In genomic region chr12:2034633-2035420, GRCh38 we compare ENCODE assay signal across 8 cellular contexts. TPM values are rescaled to one million over a fixed set of nuclear protein-coding genes. Genes with fewer than 3 reads are reported as not detected.
DNase-seq lines count a peak whose midpoint lies in the region; ATAC-seq, FAIRE-seq and TF ChIP-seq lines count a peak whose summit lies in the region.

No MANE protein-coding gene starts in this region.

- no peak overlapping the region for H3K4ac ChIP-seq in neuronal stem cell (ENCODE audit: low read length)

- H2AFZ ChIP-seq in KMS-11 (ENCODE audit: low read depth) (peak overlapping the region; percentile 89), neuronal stem cell (ENCODE audit: low read length) (peak overlapping the region; percentile 95)

- peaks cover 5 to 19% (median 14%) of the 10 kb centered on the region in 10 experiments; a peak in 18 of 20 replicates for H3K4me1 ChIP-seq in BLaER1 treated with 17β-estradiol and CSF1 and Interleukin-3, amounts not matched to agents 10 nM and 100 nM
- H3K4me1 ChIP-seq in KMS-11 (ENCODE audit: low read depth, poor library complexity, severe bottlenecking) (peaks cover 9% of the 10 kb centered on the region), RWPE2 (ENCODE audit: insufficient read depth, poor library complexity, severe bottlenecking) (no peaks in the 10 kb centered on the region), neuronal stem cell (ENCODE audit: control insufficient read depth in 2 of 2, insufficient read depth in 1 of 2, low read depth in 1 of 2, low read length in 2 of 2) (peaks cover 0 to 8% of the 10 kb centered on the region in 2 donors), stomach smooth muscle (ENCODE audit: control insufficient read depth, insufficient read depth, low read length) (peaks cover 41% of the 10 kb centered on the region)

- no peak overlapping the region for H3K27ac ChIP-seq in BLaER1 treated with 17β-estradiol and CSF1 and Interleukin-3, amounts not matched to agents 10 nM and 100 nM
- H3K27ac ChIP-seq in KMS-11 (no peak overlapping the region), RWPE2 (ENCODE audit: poor library complexity, severe bottlenecking) (no peak overlapping the region), neuronal stem cell (replicated peaks; ENCODE audit: low read length) (no peak overlapping the region), stomach smooth muscle (ENCODE audit: low read length) (no peak overlapping the region)

- no peak overlapping the region for H3K23ac ChIP-seq in neuronal stem cell (ENCODE audit: low read depth, low read length, poor library complexity)

- ATAC-seq in GM19468 (IDR thresholded peaks at IDR 0.05; ENCODE audit: extremely low read depth, unreplicated experiment) (peak; percentile 39), RWPE2 (ENCODE audit: low read depth) (peak; percentile 93)

- H4K8ac ChIP-seq in neuronal stem cell (ENCODE audit: low read depth, low read length) = no peak overlapping the region

- WGBS in neuronal stem cell (ENCODE audit: extremely low coverage in 2 of 2, insufficient read length in 2 of 2, insufficient replicate concordance in 1 of 2), 2 donors = no CpG with 5 or more reads among the region's 47 CpGs

- TF ChIP-seq CTCF in KMS-11 (conservative IDR thresholded peaks at IDR 0.05; ENCODE audit: low read depth, low read length) (peak; percentile 74), RWPE2 (IDR thresholded peaks at IDR 0.05; ENCODE audit: poor library complexity, severe bottlenecking) (peak; percentile 96)

- no peak overlapping the region for H2BK15ac ChIP-seq in neuronal stem cell (ENCODE audit: low read length)

- H2BK120ac ChIP-seq in neuronal stem cell (ENCODE audit: low read depth, low read length) = no peak overlapping the region

- no peak overlapping the region for H3K18ac ChIP-seq in neuronal stem cell (ENCODE audit: low read length)

- no peak overlapping the region for H4K91ac ChIP-seq in neuronal stem cell (ENCODE audit: low read depth, low read length, poor library complexity)

- H3K79me1 ChIP-seq in neuronal stem cell (ENCODE audit: low read depth, low read length) = no peaks in the 10 kb centered on the region

- H3K36me3 ChIP-seq in BLaER1 treated with 17β-estradiol and CSF1 and Interleukin-3, amounts not matched to agents 10 nM and 100 nM = no peaks in the 10 kb centered on the region
- H3K36me3 ChIP-seq in KMS-11 (ENCODE audit: insufficient read depth) = no peaks in the 10 kb centered on the region
- H3K36me3 ChIP-seq in RWPE2 (ENCODE audit: low read depth) = no peaks in the 10 kb centered on the region
- no peaks in the 10 kb centered on the region for H3K36me3 ChIP-seq in neuronal stem cell (replicated peaks in 1 of 2; ENCODE audit: control insufficient read depth in 2 of 2, insufficient read depth in 2 of 2, low read length in 2 of 2)
- no peaks in the 10 kb centered on the region for H3K36me3 ChIP-seq in stomach smooth muscle (ENCODE audit: control insufficient read depth in 2 of 2, insufficient read depth in 2 of 2, low read length in 2 of 2)

- H2BK12ac ChIP-seq in neuronal stem cell (ENCODE audit: low read length) = no peak overlapping the region

- peak overlapping the region; percentile 22 to 57 (median 42); a peak in 16 of 20 replicates for H3K4me3 ChIP-seq in BLaER1 treated with 17β-estradiol and CSF1 and Interleukin-3, amounts not matched to agents 10 nM and 100 nM
- H3K4me3 ChIP-seq in KMS-11 (IDR thresholded peaks at IDR 0.05; ENCODE audit: insufficient read depth, low read depth, low read length) (no peak overlapping the region), RWPE2 (ENCODE audit: severe bottlenecking) (no peak overlapping the region), neuronal stem cell (ENCODE audit: low read length in 2 of 2) (peak overlapping the region; percentile 31 to 42), stomach smooth muscle (ENCODE audit: low read length in 2 of 2) (peak overlapping the region; percentile 64 to 74)

- H3K9ac ChIP-seq in BLaER1 treated with 17β-estradiol and CSF1 and Interleukin-3, amounts not matched to agents 10 nM and 100 nM = peak overlapping the region in 4 of 11 experiments; percentile 8 to 34 (median 23); a peak in 3 of 22 replicates
- H3K9ac ChIP-seq in KMS-11 = no peak overlapping the region
- peak overlapping the region; percentile 56 for H3K9ac ChIP-seq in neuronal stem cell (ENCODE audit: low read depth, low read length, poor library complexity)
- peak overlapping the region; percentile 25 to 51 for H3K9ac ChIP-seq in stomach smooth muscle (ENCODE audit: low read length in 2 of 2)

- FAIRE-seq in frontal cortex (lab: Jason Lieb, UNC) = no peak

- H3K9me3 ChIP-seq in BLaER1 treated with 17β-estradiol and CSF1 and Interleukin-3, amounts not matched to agents 10 nM and 100 nM (replicated peaks in 1 of 11) = no peaks in the 10 kb centered on the region
- no peaks in the 10 kb centered on the region for H3K9me3 ChIP-seq in RWPE2 (ENCODE audit: severe bottlenecking)
- no peaks in the 10 kb centered on the region for H3K9me3 ChIP-seq in neuronal stem cell (replicated peaks in 1 of 2; ENCODE audit: control insufficient read depth in 2 of 2, insufficient read depth in 1 of 2, low read depth in 1 of 2, low read length in 2 of 2)
- no peaks in the 10 kb centered on the region for H3K9me3 ChIP-seq in stomach smooth muscle (ENCODE audit: control insufficient read depth in 2 of 2, low read length in 2 of 2)

- no peaks in the 10 kb centered on the region for H4K20me1 ChIP-seq in BLaER1 treated with 17β-estradiol and CSF1 and Interleukin-3, amounts not matched to agents 10 nM and 100 nM
- H4K20me1 ChIP-seq in KMS-11 (ENCODE audit: insufficient read depth) = no peaks in the 10 kb centered on the region

- DNase-seq in RWPE2 (ENCODE audit: low spot score) = peak; percentile 81
- peak; percentile 82 for DNase-seq in activated gamma-delta T cell treated with Interleukin-2 at 50 U/mL for 16 hours
- peak; percentile 86 to 92 for DNase-seq in frontal cortex (ENCODE audit: low spot score in 2 of 2)
- DNase-seq in neuronal stem cell (ENCODE audit: low spot score) = peak; percentile 75

- H2AK5ac ChIP-seq in neuronal stem cell (ENCODE audit: low read depth, low read length) = no peak overlapping the region

- peaks cover 0 to 8% (median 0%) of the 10 kb centered on the region in 11 experiments; a peak in 4 of 22 replicates for H3K27me3 ChIP-seq in BLaER1 treated with 17β-estradiol and CSF1 and Interleukin-3, amounts not matched to agents 10 nM and 100 nM
- H3K27me3 ChIP-seq in KMS-11 (ENCODE audit: insufficient read depth, low read depth) (no peaks in the 10 kb centered on the region), RWPE2 (ENCODE audit: insufficient read depth, poor library complexity, severe bottlenecking) (peaks cover 89% of the 10 kb centered on the region), neuronal stem cell (ENCODE audit: control insufficient read depth in 3 of 3, insufficient read depth in 3 of 3, low read depth in 1 of 3, low read length in 3 of 3) (peaks cover 0 to 95% (median 13%) of the 10 kb centered on the region in 3 experiments), stomach smooth muscle (ENCODE audit: control insufficient read depth in 1 of 2, insufficient read depth in 2 of 2, low read length in 2 of 2) (no peaks in the 10 kb centered on the region)

- no peak overlapping the region for H2BK5ac ChIP-seq in neuronal stem cell (ENCODE audit: low read length)

- H3K14ac ChIP-seq in neuronal stem cell (ENCODE audit: low read length) = no peak overlapping the region

- H3K79me2 ChIP-seq in KMS-11 (ENCODE audit: insufficient read depth, low read depth) = no peaks in the 10 kb centered on the region

- peak overlapping the region; percentile 71 to 96 (median 81) for H3K4me2 ChIP-seq in BLaER1 treated with 17β-estradiol and CSF1 and Interleukin-3, amounts not matched to agents 10 nM and 100 nM
- H3K4me2 ChIP-seq in KMS-11 (peak overlapping the region; percentile 99), neuronal stem cell (ENCODE audit: insufficient read depth, low read length, poor library complexity, severe bottlenecking) (peak overlapping the region; percentile 66)

RNA-seq across cellular contexts. Expression of gene CACNA1C, which starts 18.0 kb away (rescaled TPM):
- 20.0 TPM for total RNA-seq in frontal cortex
- polyA plus RNA-seq in neuronal stem cell (2013, experiment 1 of 2) = 1.4 TPM
- polyA plus RNA-seq in neuronal stem cell (2013, experiment 2 of 2) = 1.0 TPM

RNA-seq across cellular contexts. Expression of gene DCP1B, which starts 30.6 kb away (rescaled TPM):
- 6.1 TPM for total RNA-seq in frontal cortex
- 32.7 TPM for polyA plus RNA-seq in neuronal stem cell (2013, experiment 1 of 2)
- polyA plus RNA-seq in neuronal stem cell (2013, experiment 2 of 2) = 34.5 TPM

Comparison
In these comparisons a context has a peak if more than half of its experiments do, and no peak if none do; other contexts are left out.
1. H3K4me3 ChIP-seq: peak in BLaER1 treated with 17β-estradiol and CSF1 and Interleukin-3, amounts not matched to agents 10 nM and 100 nM (10 of 10), neuronal stem cell (2 of 2) and stomach smooth muscle (2 of 2); none in KMS-11 (single experiment) and RWPE2 (single experiment).
2. Peak in every context shown above with its lines, with median percentiles within 50 percentile points of each other: H3K4me2 ChIP-seq and DNase-seq.